1 cellular context compared by ENCODE assay signal in the genomic region with DNA sequence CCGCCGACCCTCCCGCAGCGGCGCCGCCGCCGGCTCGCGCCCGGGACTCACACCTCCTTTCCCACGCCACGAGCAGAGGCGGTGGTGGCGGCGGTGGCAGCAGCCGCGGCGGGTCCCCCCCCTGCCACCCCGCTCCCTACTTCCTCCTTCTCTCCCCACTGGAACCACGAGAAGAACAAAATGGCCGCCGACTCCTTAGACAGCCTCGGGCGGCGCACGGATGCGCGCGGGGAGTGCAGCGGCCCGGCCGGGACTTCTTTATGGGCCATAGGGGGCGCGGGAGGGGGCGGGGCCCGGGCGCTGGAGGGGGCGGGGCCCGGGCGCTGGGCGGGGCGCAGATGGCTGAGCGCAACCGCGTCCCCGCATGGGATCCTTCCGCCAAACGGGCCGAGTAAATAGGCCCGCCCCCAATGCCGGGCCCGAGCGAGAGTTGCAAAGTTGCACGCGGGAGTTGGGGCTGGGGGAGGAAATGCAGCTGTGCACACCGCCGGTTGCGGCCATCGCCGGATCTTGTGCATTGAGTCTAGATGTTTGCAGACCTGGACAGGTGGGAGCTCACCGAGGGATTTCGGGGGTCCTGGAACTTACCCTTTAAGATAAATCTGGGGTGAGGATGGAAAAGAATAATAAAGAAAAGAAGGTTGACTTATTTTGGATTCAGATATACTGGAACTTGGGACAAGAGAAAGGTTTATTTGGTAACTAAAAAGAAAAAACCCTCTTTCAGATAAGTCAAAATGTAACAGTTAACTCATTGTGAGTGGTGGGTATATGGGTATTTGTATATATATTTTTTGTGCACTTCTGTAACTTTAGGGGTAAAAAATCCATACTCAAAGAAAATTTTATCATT.
TF ChIP-seq lines count a peak whose summit lies in the region.

TSS of gene PPP1CC (minus strand) at position 174 of the 853 bp plus-strand sequence. CDS start 184 bp downstream, outside the sequence.

TF ChIP-seq in HepG2, 621 proteins besides CTCF, POLR2A, EP300 and RAD21 (continued from another document and continues in another):
- TF ChIP-seq ZBTB33 (CRISPR knock-in tag; IDR thresholded peaks at IDR 0.05), result no peak
- TF ChIP-seq ZFY (CRISPR knock-in tag; IDR thresholded peaks at IDR 0.05), result peak; percentile 28; the same call in 1 of the 2 replicates
- TF ChIP-seq TOPORS (CRISPR knock-in tag; IDR thresholded peaks at IDR 0.05), result no peak
- no peak for TF ChIP-seq ZNF18 (CRISPR knock-in tag; IDR thresholded peaks at IDR 0.05; ENCODE audit: insufficient replicate concordance)
- TF ChIP-seq ZNF460 (CRISPR knock-in tag; IDR thresholded peaks at IDR 0.05; ENCODE audit: borderline replicate concordance), result no peak
- TF ChIP-seq HMGA1 (CRISPR knock-in tag; conservative IDR thresholded peaks at IDR 0.05), result no peak
- peak; percentile 45; the same call in 1 of the 2 replicates for TF ChIP-seq ZNF503 (CRISPR knock-in tag; IDR thresholded peaks at IDR 0.05)
- TF ChIP-seq ZHX1 (CRISPR knock-in tag; IDR thresholded peaks at IDR 0.05; ENCODE audit: low read depth), result no peak
- TF ChIP-seq ZKSCAN1 (IDR thresholded peaks at IDR 0.05; ENCODE audit: low read length), result no peak
- TF ChIP-seq IRF1 (CRISPR knock-in tag; IDR thresholded peaks at IDR 0.05; ENCODE audit: low read depth), result no peak
- TF ChIP-seq, protein P1, sequence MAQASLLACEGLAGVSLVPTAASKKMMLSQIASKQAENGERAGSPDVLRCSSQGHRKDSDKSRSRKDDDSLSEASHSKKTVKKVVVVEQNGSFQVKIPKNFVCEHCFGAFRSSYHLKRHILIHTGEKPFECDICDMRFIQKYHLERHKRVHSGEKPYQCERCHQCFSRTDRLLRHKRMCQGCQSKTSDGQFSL (CRISPR knock-in tag; IDR thresholded peaks at IDR 0.05), result no peak
- no peak for TF ChIP-seq ZC3H4 (CRISPR knock-in tag; IDR thresholded peaks at IDR 0.05; ENCODE audit: borderline replicate concordance)
- no peak; the same call in 1 of the 2 replicates for TF ChIP-seq ZBTB3 (CRISPR knock-in tag; IDR thresholded peaks at IDR 0.05; ENCODE audit: borderline replicate concordance, low read depth)
- no peak for TF ChIP-seq BRD4 (CRISPR knock-in tag; IDR thresholded peaks at IDR 0.05)
- TF ChIP-seq, protein P2, sequence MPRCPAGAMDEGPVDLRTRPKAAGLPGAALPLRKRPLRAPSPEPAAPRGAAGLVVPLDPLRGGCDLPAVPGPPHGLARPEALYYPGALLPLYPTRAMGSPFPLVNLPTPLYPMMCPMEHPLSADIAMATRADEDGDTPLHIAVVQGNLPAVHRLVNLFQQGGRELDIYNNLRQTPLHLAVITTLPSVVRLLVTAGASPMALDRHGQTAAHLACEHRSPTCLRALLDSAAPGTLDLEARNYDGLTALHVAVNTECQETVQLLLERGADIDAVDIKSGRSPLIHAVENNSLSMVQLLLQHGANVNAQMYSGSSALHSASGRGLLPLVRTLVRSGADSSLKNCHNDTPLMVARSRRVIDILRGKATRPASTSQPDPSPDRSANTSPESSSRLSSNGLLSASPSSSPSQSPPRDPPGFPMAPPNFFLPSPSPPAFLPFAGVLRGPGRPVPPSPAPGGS (CRISPR knock-in tag; IDR thresholded peaks at IDR 0.05), result no peak
- no peak for TF ChIP-seq ZNF549 (CRISPR knock-in tag; IDR thresholded peaks at IDR 0.05)
- TF ChIP-seq ZNF800 (CRISPR knock-in tag; IDR thresholded peaks at IDR 0.05), result no peak
- peak; percentile 63 for TF ChIP-seq SAP130 (CRISPR knock-in tag; IDR thresholded peaks at IDR 0.05; ENCODE audit: low read depth)
- TF ChIP-seq RELA (CRISPR knock-in tag; IDR thresholded peaks at IDR 0.05), result no peak
- TF ChIP-seq ZSCAN21 (CRISPR knock-in tag; IDR thresholded peaks at IDR 0.05; ENCODE audit: borderline replicate concordance), result peak; percentile 57
- TF ChIP-seq ZNF235 (CRISPR knock-in tag; IDR thresholded peaks at IDR 0.05; ENCODE audit: borderline replicate concordance), result no peak
- TF ChIP-seq ZFP37 (CRISPR knock-in tag; IDR thresholded peaks at IDR 0.05; ENCODE audit: borderline replicate concordance), result no peak
- TF ChIP-seq THAP11 (CRISPR knock-in tag; IDR thresholded peaks at IDR 0.05), result peak; percentile 70
- peak; percentile 67; the same call in 1 of the 2 replicates for TF ChIP-seq HDAC1 (CRISPR knock-in tag; IDR thresholded peaks at IDR 0.05)
- TF ChIP-seq ZNF557 (CRISPR knock-in tag; IDR thresholded peaks at IDR 0.05), result no peak
- TF ChIP-seq TEF (CRISPR knock-in tag; IDR thresholded peaks at IDR 0.05), result no peak
- TF ChIP-seq ZNF639 (CRISPR knock-in tag; conservative IDR thresholded peaks at IDR 0.05), result no peak; the same call in 1 of the 2 replicates
